ENCODE assay signal across 29 cellular contexts in the genomic region with DNA sequence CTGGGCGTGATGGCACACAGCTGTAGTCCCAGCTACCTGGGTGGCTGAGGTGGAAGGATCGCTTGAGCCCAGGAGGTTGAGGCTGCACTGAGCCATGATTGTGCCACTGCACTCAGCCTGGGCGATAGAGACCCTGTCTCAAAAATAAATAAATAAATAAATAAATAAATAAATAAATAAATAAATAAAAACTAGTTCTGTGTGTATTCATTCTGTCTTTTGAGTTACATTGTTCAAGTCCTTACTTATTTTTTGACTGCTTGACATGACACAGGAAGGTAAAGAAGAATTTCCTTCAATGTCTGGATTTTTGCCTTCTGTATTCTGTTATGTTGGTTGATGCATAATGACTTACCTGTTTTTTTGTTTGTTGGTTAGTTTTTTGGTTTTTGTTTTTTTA. TPM values are rescaled to one million over a fixed set of nuclear protein-coding genes. Genes with fewer than 3 reads are reported as not detected.
"Had no signal": no experiment of that assay in that cellular context is flagged by ENCODE, and none has a peak within 500 bp of the region (broad histone marks: within the 10 kb centered on the region; RNA-seq: fewer than 3 reads in every experiment).

No MANE protein-coding gene starts in this region.

- H3K9me3 ChIP-seq: colonic mucosa, gastrocnemius medialis, right lobe of liver, suprapubic skin, transverse colon had no signal

- ATAC-seq: esophagus mucosa; gastrocnemius medialis; left lobe of liver; natural killer cell; right lobe of liver; stimulated activated naive CD8-positive, alpha-beta T cell treated with anti-CD3 and anti-CD28 coated beads, Interleukin-15, amount 100 ng/mL, for 72 hours had no signal

- H3K4me1 ChIP-seq: colonic mucosa, parathyroid adenoma had no signal

- H3K27ac Mint-ChIP-seq: dendritic cell treated with granulocyte-macrophage colony-stimulating factor and Interleukin-4, amounts not matched to agents 40 ng/mL and 50 ng/mL, for 4 days; endodermal cell; memory B cell; progenitor cell of endocrine pancreas had no signal

- H3K27me3 Mint-ChIP-seq: dendritic cell treated with granulocyte-macrophage colony-stimulating factor and Interleukin-4, amounts not matched to agents 40 ng/mL and 50 ng/mL, for 4 days; memory B cell; progenitor cell of endocrine pancreas; stimulated activated naive CD8-positive, alpha-beta T cell treated with anti-CD3 and anti-CD28 coated beads, Interleukin-15, amount 100 ng/mL, for 72 hours had no signal

- H3K4me3 ChIP-seq: colonic mucosa, gastrocnemius medialis, lung, right lobe of liver, suprapubic skin, transverse colon had no signal

- H3K9me3 Mint-ChIP-seq: dendritic cell treated with granulocyte-macrophage colony-stimulating factor and Interleukin-4, amounts not matched to agents 40 ng/mL and 50 ng/mL, for 4 days; memory B cell; natural killer cell; neural crest cell; stimulated activated naive CD8-positive, alpha-beta T cell treated with anti-CD3 and anti-CD28 coated beads, Interleukin-15, amount 100 ng/mL, for 72 hours had no signal

- DNase-seq: colonic mucosa; effector CD8-positive, alpha-beta T cell; endodermal cell; foreskin fibroblast; gastrocnemius medialis; head of caudate nucleus; natural killer cell; right lobe of liver; small intestine; stimulated activated CD4-positive, alpha-beta T cell treated with anti-CD3 and anti-CD28 coated beads, Interleukin-15, amount 100 ng/mL, for 24 hours; stimulated activated CD4-positive, alpha-beta T cell treated with anti-CD3 and anti-CD28 coated beads, Interleukin-2, amount 100 ng/mL, for 48 hours; stimulated activated naive CD4-positive, alpha-beta T cell; stimulated activated naive CD8-positive, alpha-beta T cell treated with anti-CD3 and anti-CD28 coated beads, Interleukin-15, amount 100 ng/mL, for 72 hours; transverse colon had no signal

- FAIRE-seq: kidney, small intestine had no signal

- H3K36me3 Mint-ChIP-seq: natural killer cell had no signal

- H3K36me3 ChIP-seq: colonic mucosa, right lobe of liver, suprapubic skin, transverse colon had no signal

- H3K4me3 Mint-ChIP-seq: dendritic cell treated with granulocyte-macrophage colony-stimulating factor and Interleukin-4, amounts not matched to agents 40 ng/mL and 50 ng/mL, for 4 days; endodermal cell had no signal

- H3K27ac ChIP-seq: colonic mucosa, epithelial cell of prostate, gastrocnemius medialis, parathyroid adenoma, right lobe of liver, suprapubic skin, transverse colon had no signal

RNA-seq across cellular contexts. Expression of a gene that starts 32.6 kb away (rescaled TPM):
- total RNA-seq: endodermal cell, glomerular endothelial cell, left lobe of liver, liver, mononuclear cell, natural killer cell, neural crest cell, osteoblast, progenitor cell of endocrine pancreas had no signal
